ENCODE assay signal across 4 cellular contexts in the genomic region with DNA sequence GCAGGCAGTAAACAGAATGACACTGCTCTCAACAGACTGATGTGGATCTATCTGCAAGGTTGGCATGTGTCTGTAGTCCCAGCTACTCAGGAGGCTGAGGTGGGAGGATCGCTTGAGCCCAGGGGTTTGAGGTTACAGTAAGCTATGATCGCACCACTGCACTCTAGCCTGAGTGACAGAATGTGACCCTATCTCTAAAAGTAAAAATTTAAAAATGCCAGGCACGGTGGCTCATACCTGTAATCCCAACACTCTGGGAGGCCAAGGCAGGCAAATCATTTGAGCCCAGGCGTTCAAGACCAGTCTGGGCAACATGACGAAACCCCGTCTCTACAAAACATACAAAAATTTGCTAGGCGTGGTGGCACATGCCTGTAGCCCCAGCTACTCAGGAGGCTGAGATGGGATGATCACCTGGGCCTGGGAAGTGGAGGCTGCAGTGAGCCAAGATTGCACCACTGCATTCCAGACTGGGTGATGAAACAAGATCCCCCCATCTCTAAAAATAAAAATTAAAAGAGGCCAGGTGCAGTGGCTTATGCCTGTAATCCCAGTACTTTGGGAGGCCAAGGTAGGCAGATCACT. TPM values are rescaled to one million over a fixed set of nuclear protein-coding genes. Genes with fewer than 3 reads are reported as not detected.
"Had no signal": no experiment of that assay in that cellular context is flagged by ENCODE, and none has a peak within 500 bp of the region (broad histone marks: within the 10 kb centered on the region; RNA-seq: fewer than 3 reads in every experiment).

No MANE protein-coding gene starts in this region.

RNA-seq across cellular contexts. Expression of a gene that starts 19.8 kb away (rescaled TPM):
- total RNA-seq: K562, PC-3, Peyer's patch had no signal
- polyA plus RNA-seq: K562, SK-N-SH had no signal

RNA-seq across cellular contexts. Expression of a gene that starts 23.6 kb away (rescaled TPM):
- total RNA-seq: K562 had no signal
- polyA plus RNA-seq: K562 had no signal
